Comparison of ENCODE assay signal across 8 cellular contexts in genomic region chr2:121735520-121736074, GRCh38. TPM values are rescaled to one million over a fixed set of nuclear protein-coding genes. Genes with fewer than 3 reads are reported as not detected.
DNase-seq lines count a peak whose midpoint lies in the region; ATAC-seq, FAIRE-seq and TF ChIP-seq lines count a peak whose summit lies in the region.

No MANE protein-coding gene starts in this region.

- no peak overlapping the region for H3K27ac ChIP-seq in kidney (ENCODE audit: low read depth in 2 of 2, low read length in 2 of 2)
- H3K27ac ChIP-seq in thymus (ENCODE audit: low read depth): peak overlapping the region; percentile 61

- peak; percentile 25 for ATAC-seq in HG03378 (IDR thresholded peaks at IDR 0.05; ENCODE audit: unreplicated experiment)
- no peak for ATAC-seq in activated naive CD4-positive, alpha-beta T cell treated with anti-CD3 and anti-CD28 coated beads, Interleukin-2, amount 50 U/mL, for 72 hours
- no peak for ATAC-seq in GM19351 (IDR thresholded peaks at IDR 0.05; ENCODE audit: unreplicated experiment)
- no peak for ATAC-seq in GM19035 (IDR thresholded peaks at IDR 0.05; ENCODE audit: unreplicated experiment)

- intact Hi-C loops in CD14-positive monocyte (cut with micrococcal nuclease) (loop anchor here (1.0 to 10.0 kb wide), 6 partner anchors 19 to 205 kb away; partner anchors contain the start of genes RNU4ATAC (in 2 of the 2) and TSN (in 2 of the 2)), kidney (cut with DNase I) (no loop called here)

- H3K4me3 Mint-ChIP-seq in CD14-positive monocyte: peak overlapping the region; percentile 96 to 98

- peaks cover 0 to 2% of the 10 kb centered on the region in 2 donors for H3K4me1 ChIP-seq in kidney (ENCODE audit: control insufficient read depth in 1 of 2, insufficient read depth in 1 of 2, low read depth in 1 of 2, low read length in 2 of 2)
- peaks cover 6% of the 10 kb centered on the region for H3K4me1 ChIP-seq in thymus (ENCODE audit: control insufficient read depth, insufficient read depth, low read length)

- DNase-seq in CD14-positive monocyte (ENCODE audit: low spot score) (no peak), kidney (no peak), NCI-H446 treated with DMSO at 0.1 percent for 48 hours (lab: John Stamatoyannopoulos, UW) (no peak)
- peak in 1 of 2 donors; percentile 13 for DNase-seq in activated naive CD4-positive, alpha-beta T cell treated with anti-CD3 and anti-CD28 coated beads, Interleukin-2, amount 50 U/mL, for 72 hours (ENCODE audit: low spot score in 2 of 2)

- no peaks in the 10 kb centered on the region for H3K27me3 ChIP-seq in thymus (ENCODE audit: control insufficient read depth, insufficient read depth)

- H3K4me1 Mint-ChIP-seq in CD14-positive monocyte: peaks cover 30% of the 10 kb centered on the region

- peaks cover 7 to 9% of the 10 kb centered on the region in 2 donors for H3K36me3 ChIP-seq in kidney (ENCODE audit: control insufficient read depth in 1 of 2, insufficient read depth in 2 of 2, low read length in 2 of 2)
- peaks cover 8% of the 10 kb centered on the region for H3K36me3 ChIP-seq in thymus (ENCODE audit: control insufficient read depth, insufficient read depth)

- H3K36me3 Mint-ChIP-seq in CD14-positive monocyte: peaks cover 24 to 45% of the 10 kb centered on the region in 2 donors
- H3K36me3 Mint-ChIP-seq in activated naive CD4-positive, alpha-beta T cell treated with anti-CD3 and anti-CD28 coated beads, Interleukin-2, amount 50 U/mL, for 72 hours: peaks cover 36 to 46% of the 10 kb centered on the region in 2 donors

- H3K27me3 Mint-ChIP-seq in CD14-positive monocyte (ENCODE audit: low read depth in 3 of 3): peaks cover 0 to 6% (median 0%) of the 10 kb centered on the region in 3 donors

- TF ChIP-seq CTCF in CD14-positive monocyte (IDR thresholded peaks at IDR 0.05) (no peak), kidney (IDR thresholded peaks at IDR 0.05; ENCODE audit: borderline replicate concordance, extremely low read depth, insufficient read depth) (no peak)

- peak overlapping the region in 1 of 2 donors; percentile 81 for H3K9ac ChIP-seq in kidney (ENCODE audit: low read length in 2 of 2)

- H3K9me3 ChIP-seq in kidney (ENCODE audit: control insufficient read depth in 1 of 2, low read length in 2 of 2): no peaks in the 10 kb centered on the region
- no peaks in the 10 kb centered on the region for H3K9me3 ChIP-seq in thymus (ENCODE audit: control insufficient read depth)

- H3K4me3 ChIP-seq in kidney (ENCODE audit: low read length in 2 of 2) (peak overlapping the region; percentile 86 to 94), thymus (ENCODE audit: low read length) (peak overlapping the region; percentile 85)

- H3K27ac Mint-ChIP-seq in CD14-positive monocyte: peak overlapping the region; percentile 94 to 97 (median 96)
- peak overlapping the region; percentile 98 for H3K27ac Mint-ChIP-seq in activated naive CD4-positive, alpha-beta T cell treated with anti-CD3 and anti-CD28 coated beads, Interleukin-2, amount 50 U/mL, for 72 hours

- WGBS in thymus: 25% methylated on average over 10 of the region's 10 CpGs

- no peak for FAIRE-seq in kidney (lab: Jason Lieb, UNC)

- peaks cover 0 to 5% (median 0%) of the 10 kb centered on the region in 7 donors for H3K9me3 Mint-ChIP-seq in CD14-positive monocyte
- peaks cover 0 to 10% of the 10 kb centered on the region in 2 donors for H3K9me3 Mint-ChIP-seq in activated naive CD4-positive, alpha-beta T cell treated with anti-CD3 and anti-CD28 coated beads, Interleukin-2, amount 50 U/mL, for 72 hours

RNA-seq across cellular contexts. Expression of gene NIFK, which starts 1.1 kb away (rescaled TPM):
- polyA plus RNA-seq in CD14-positive monocyte (10 to 100 TPM; 30.6 to 32.6 TPM), kidney (ENCODE audit: insufficient read depth, low read depth, low replicate concordance) (33.4 TPM), thymus (75.4 TPM)
- total RNA-seq in activated naive CD4-positive, alpha-beta T cell treated with anti-CD3 and anti-CD28 coated beads, Interleukin-2, amount 50 U/mL, for 72 hours: 100 to 1,000 TPM in 1 of 2 donors, 10 to 100 TPM in 1; 97.3 to 157 TPM
- total RNA-seq in kidney: 40.4 TPM

RNA-seq across cellular contexts. Expression of gene TSN, which starts 19.9 kb away (rescaled TPM):
- polyA plus RNA-seq in CD14-positive monocyte (10 to 100 TPM; 65.5 to 66.5 TPM), kidney (ENCODE audit: insufficient read depth, low read depth, low replicate concordance) (37.9 TPM), thymus (48.5 TPM)
- 10 to 100 TPM; 63.9 to 75.1 TPM for total RNA-seq in activated naive CD4-positive, alpha-beta T cell treated with anti-CD3 and anti-CD28 coated beads, Interleukin-2, amount 50 U/mL, for 72 hours
- total RNA-seq in kidney: 66.1 TPM
